Comparison of ENCODE assay signal across 18 cellular contexts in genomic region chr6:105868823-105869460, GRCh38.
A peak's percentile ranks its signal among the peaks of the same experiment; 100 is the strongest.
DNase-seq lines count a peak whose midpoint lies in the region; ATAC-seq and TF ChIP-seq lines count a peak whose summit lies in the region.
"Had no signal": no experiment of that assay in that cellular context is flagged by ENCODE, and none has a peak within 500 bp of the region (broad histone marks: within the 10 kb centered on the region; RNA-seq: fewer than 3 reads in every experiment).

No MANE protein-coding gene starts in this region.

- peak overlapping the region; percentile 42 to 86 (median 75) for H3K4me2 ChIP-seq in BLaER1 treated with 17β-estradiol and CSF1 and Interleukin-3, amounts not matched to agents 10 nM and 100 nM
- H3K4me2 ChIP-seq in GM23338, result no peak overlapping the region

- peak overlapping the region; percentile 36 to 82 (median 58); a peak in 21 of 22 replicates for H3K27ac ChIP-seq in BLaER1 treated with 17β-estradiol and CSF1 and Interleukin-3, amounts not matched to agents 10 nM and 100 nM
- H3K27ac ChIP-seq in GM23338 (ENCODE audit: low read depth), result no peak overlapping the region
- H3K27ac ChIP-seq: RWPE1 had no signal

- H3K79me2 ChIP-seq in GM23338 (replicated peaks; ENCODE audit: insufficient read depth), result no peaks in the 10 kb centered on the region

- H3K4me1 Mint-ChIP-seq in GM23338 (peaks cover 23% of the 10 kb centered on the region), activated B cell treated with CpG ODN at 0.5 μM for 24 hours (peaks cover 53% of the 10 kb centered on the region), naive B cell (peaks cover 38 to 72% (median 43%) of the 10 kb centered on the region in 3 donors)

- H3K9me3 Mint-ChIP-seq in GM23338, result no peaks in the 10 kb centered on the region; the same call in 1 of the 3 replicates
- H3K9me3 Mint-ChIP-seq in activated B cell treated with CpG ODN at 0.5 μM for 24 hours, result no peaks in the 10 kb centered on the region
- H3K9me3 Mint-ChIP-seq in naive B cell, result peaks cover 0 to 11% (median 0%) of the 10 kb centered on the region in 7 donors
- H3K9me3 Mint-ChIP-seq: T-cell had no signal

- no peaks in the 10 kb centered on the region for H4K20me1 ChIP-seq in BLaER1 treated with 17β-estradiol and CSF1 and Interleukin-3, amounts not matched to agents 10 nM and 100 nM
- H4K20me1 ChIP-seq in GM23338 (replicated peaks; ENCODE audit: insufficient read depth), result no peaks in the 10 kb centered on the region

- H3K27me3 Mint-ChIP-seq in GM23338 (ENCODE audit: insufficient read depth, low read depth, poor library complexity), result no peaks in the 10 kb centered on the region
- H3K27me3 Mint-ChIP-seq in activated B cell treated with CpG ODN at 0.5 μM for 24 hours, result peaks cover 3% of the 10 kb centered on the region
- H3K27me3 Mint-ChIP-seq in naive B cell, result no peaks in the 10 kb centered on the region

- peaks cover 34 to 83% (median 55%) of the 10 kb centered on the region in 10 experiments for H3K4me1 ChIP-seq in BLaER1 treated with 17β-estradiol and CSF1 and Interleukin-3, amounts not matched to agents 10 nM and 100 nM
- H3K4me1 ChIP-seq in GM23338 (ENCODE audit: insufficient read depth), result peaks cover 15% of the 10 kb centered on the region; the same call in 1 of the 2 replicates

- H3K9ac ChIP-seq in BLaER1 treated with 17β-estradiol and CSF1 and Interleukin-3, amounts not matched to agents 10 nM and 100 nM, result peak overlapping the region in 2 of 11 experiments; percentile 9 to 31; a peak in 2 of 22 replicates

- ATAC-seq in GM23338 (no peak), activated B cell treated with CpG ODN at 0.5 μM for 24 hours (ENCODE audit: low read depth) (peak; percentile 70), naive B cell (ENCODE audit: low read depth in 2 of 2) (no peak), HG02840 (IDR thresholded peaks at IDR 0.05; ENCODE audit: low FRiP score, unreplicated experiment) (no peak)
- ATAC-seq: SK-N-SH treated with all-trans-retinoic acid at 6 μM for 48 hours, T-cell had no signal

- H3F3A ChIP-seq in GM23338 (replicated peaks; ENCODE audit: low read depth), result no peaks in the 10 kb centered on the region

- H3K4me3 Mint-ChIP-seq in GM23338 (no peak overlapping the region), activated B cell treated with CpG ODN at 0.5 μM for 24 hours (peak overlapping the region; percentile 41), naive B cell (peak overlapping the region in 7 of 8 donors; percentile 19 to 76 (median 51))
- H3K4me3 Mint-ChIP-seq: CD4-positive, alpha-beta T cell; T-cell had no signal

- no peak for TF ChIP-seq CTCF in GM23338 (conservative IDR thresholded peaks at IDR 0.05; ENCODE audit: low read depth in 2 of 2)
- TF ChIP-seq CTCF in activated B cell treated with CpG ODN at 0.5 μM for 24 hours (IDR thresholded peaks at IDR 0.05), result no peak

- no peaks in the 10 kb centered on the region; the same call in 2 of the 3 replicates for H3K36me3 Mint-ChIP-seq in GM23338 (ENCODE audit: low read depth)
- H3K36me3 Mint-ChIP-seq in activated B cell treated with CpG ODN at 0.5 μM for 24 hours (ENCODE audit: low read depth), result no peaks in the 10 kb centered on the region
- H3K36me3 Mint-ChIP-seq in naive B cell, result peaks cover 7 to 9% of the 10 kb centered on the region in 2 donors
- H3K36me3 Mint-ChIP-seq: T-cell had no signal

- no peaks in the 10 kb centered on the region for H3K27me3 ChIP-seq in BLaER1 treated with 17β-estradiol and CSF1 and Interleukin-3, amounts not matched to agents 10 nM and 100 nM
- H3K27me3 ChIP-seq in GM23338 (ENCODE audit: insufficient read depth), result no peaks in the 10 kb centered on the region

- H3K4me3 ChIP-seq in BLaER1 treated with 17β-estradiol and CSF1 and Interleukin-3, amounts not matched to agents 10 nM and 100 nM, result no peak overlapping the region
- H3K4me3 ChIP-seq in GM23338, result no peak overlapping the region

- no peak for DNase-seq in GM23338 (ENCODE audit: low spot score)
- DNase-seq in activated B cell treated with CpG ODN at 0.5 μM for 24 hours, result no peak
- DNase-seq in naive B cell, result no peak
- no peak for DNase-seq in RKO (ENCODE audit: low spot score)
- DNase-seq in stimulated activated CD4-positive, alpha-beta T cell treated with anti-CD3 and anti-CD28 coated beads, Interleukin-2, amount 100 ng/mL, for 48 hours, result no peak
- no peak for DNase-seq in NCI-H510A treated with DMSO at 0.1 percent for 48 hours (lab: John Stamatoyannopoulos, UW)
- DNase-seq: CD4-positive, alpha-beta T cell; DMS153; HCEC 1CT; NCI-H1105 treated with DMSO at 0.1 percent for 48 hours; NCI-H1694; NCI-H748 treated with DMSO at 0.1 percent for 48 hours; SIG-M5; T-cell had no signal

- POLR2A ChIA-PET in activated B cell treated with CpG ODN at 0.5 μM for 24 hours (lab: Charles Lee), result interaction anchor here (0.5 to 1.4 kb wide), 3 partner anchors 15 to 123 kb away, joined by 3 to 7 read pairs (median 4); no protein-coding TSS in a partner anchor

- CTCF ChIA-PET in activated B cell treated with CpG ODN at 0.5 μM for 24 hours (lab: Charles Lee), result no interaction called here

- peaks cover 0 to 38% (median 15%) of the 10 kb centered on the region in 11 experiments; a peak in 15 of 22 replicates for H3K9me3 ChIP-seq in BLaER1 treated with 17β-estradiol and CSF1 and Interleukin-3, amounts not matched to agents 10 nM and 100 nM (replicated peaks in 1 of 11)

- peak overlapping the region; percentile 54; the same call in 1 of the 2 replicates for H3K27ac Mint-ChIP-seq in GM23338
- peak overlapping the region; percentile 81 for H3K27ac Mint-ChIP-seq in activated B cell treated with CpG ODN at 0.5 μM for 24 hours
- H3K27ac Mint-ChIP-seq in naive B cell, result peak overlapping the region in 5 of 6 donors; percentile 29 to 94 (median 85)
- H3K27ac Mint-ChIP-seq: CD4-positive, alpha-beta T cell; T-cell had no signal

- peaks cover 0 to 7% (median 0%) of the 10 kb centered on the region in 11 experiments; a peak in 2 of 22 replicates for H3K36me3 ChIP-seq in BLaER1 treated with 17β-estradiol and CSF1 and Interleukin-3, amounts not matched to agents 10 nM and 100 nM
- H3K36me3 ChIP-seq in GM23338 (ENCODE audit: insufficient read depth), result no peaks in the 10 kb centered on the region

- no peak overlapping the region; the same call in 1 of the 2 replicates for H2AFZ ChIP-seq in GM23338

- intact Hi-C loops in activated B cell treated with CpG ODN at 0.5 μM for 24 hours (cut with micrococcal nuclease), result no loop called here

- H3K9me2 ChIP-seq in GM23338 (ENCODE audit: insufficient read depth), result peaks cover 24% of the 10 kb centered on the region

TF ChIP-seq in GM23338, 12 proteins besides CTCF, POLR2A, EP300 and RAD21 (continues in another document):
- TF ChIP-seq ZNF331 (CRISPR knock-in tag; IDR thresholded peaks at IDR 0.05; ENCODE audit: low read depth) (no peak), STAT1 (IDR thresholded peaks at IDR 0.05; ENCODE audit: unreplicated experiment) (no peak)
- TF ChIP-seq, protein P1, sequence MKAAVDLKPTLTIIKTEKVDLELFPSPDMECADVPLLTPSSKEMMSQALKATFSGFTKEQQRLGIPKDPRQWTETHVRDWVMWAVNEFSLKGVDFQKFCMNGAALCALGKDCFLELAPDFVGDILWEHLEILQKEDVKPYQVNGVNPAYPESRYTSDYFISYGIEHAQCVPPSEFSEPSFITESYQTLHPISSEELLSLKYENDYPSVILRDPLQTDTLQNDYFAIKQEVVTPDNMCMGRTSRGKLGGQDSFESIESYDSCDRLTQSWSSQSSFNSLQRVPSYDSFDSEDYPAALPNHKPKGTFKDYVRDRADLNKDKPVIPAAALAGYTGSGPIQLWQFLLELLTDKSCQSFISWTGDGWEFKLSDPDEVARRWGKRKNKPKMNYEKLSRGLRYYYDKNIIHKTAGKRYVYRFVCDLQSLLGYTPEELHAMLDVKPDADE (IDR thresholded peaks at IDR 0.05), result no peak
